In genomic region chr9:129724456-129725190, GRCh38 we compare ENCODE assay signal across 1 cellular context.
TF ChIP-seq lines count a peak whose summit lies in the region.

No MANE protein-coding gene starts in this region.

TF ChIP-seq in K562, 482 proteins besides CTCF, POLR2A, EP300 and RAD21:
- no peak for TF ChIP-seq RFX7 (CRISPR knock-in tag; IDR thresholded peaks at IDR 0.05)
- TF ChIP-seq IRF2 (CRISPR knock-in tag; IDR thresholded peaks at IDR 0.05), result 0 out of 2 replicates have a peak, but pooled peaks have one; percentile 23
- peak; percentile 94 for TF ChIP-seq ZFP36 (IDR thresholded peaks at IDR 0.05; ENCODE audit: low read depth, low read length, partially characterized antibody)
- TF ChIP-seq SIN3B (IDR thresholded peaks at IDR 0.05; ENCODE audit: low read depth), result no peak
- no peak for TF ChIP-seq BACH1 (tag; IDR thresholded peaks at IDR 0.05)
- no peak for TF ChIP-seq PCBP1 (IDR thresholded peaks at IDR 0.05; ENCODE audit: low read depth, low read length, poor library complexity, severe bottlenecking)
- TF ChIP-seq ZNF253 (CRISPR knock-in tag; conservative IDR thresholded peaks at IDR 0.05), result no peak
- 0 out of 2 replicates have a peak, but pooled peaks have one; percentile 21 for TF ChIP-seq BCOR (IDR thresholded peaks at IDR 0.05)
- no peak for TF ChIP-seq POLR2AphosphoS5 (IDR thresholded peaks at IDR 0.05; ENCODE audit: control insufficient read depth, insufficient read depth, low read depth, low read length)
- no peak for TF ChIP-seq ZNF3 (CRISPR knock-in tag; IDR thresholded peaks at IDR 0.05)
- no peak for TF ChIP-seq BCLAF1 (IDR thresholded peaks at IDR 0.05; ENCODE audit: borderline replicate concordance in 1 of 2, control insufficient read depth in 1 of 2, low read depth in 2 of 2, low read length in 1 of 2)
- no peak for TF ChIP-seq ATF2 (CRISPR knock-in tag; IDR thresholded peaks at IDR 0.05)
- TF ChIP-seq ZNF75A (CRISPR knock-in tag; IDR thresholded peaks at IDR 0.05), result no peak
- TF ChIP-seq KAT7 (CRISPR knock-in tag; IDR thresholded peaks at IDR 0.05; ENCODE audit: borderline replicate concordance), result no peak
- TF ChIP-seq FOXA3 (CRISPR knock-in tag; conservative IDR thresholded peaks at IDR 0.05 in 1 of 2, IDR thresholded peaks at IDR 0.05 in 1 of 2), result no peak
